ENCODE assay signal across 35 cellular contexts in genomic region chr10:59624951-59625350, GRCh38.
"Had no signal": no experiment of that assay in that cellular context is flagged by ENCODE, and none has a peak within 500 bp of the region (broad histone marks: within the 10 kb centered on the region; RNA-seq: fewer than 3 reads in every experiment).

No MANE protein-coding gene starts in this region.

- H3K9me3 ChIP-seq: MG63 had no signal

- H3K27me3 ChIP-seq: MG63 had no signal

- H3K4me3 ChIP-seq: MG63 had no signal

- H3K36me3 ChIP-seq: MG63 had no signal

- DNase-seq: Kasumi-1, MG63, MM.1S, MV-4-11, NCI-H1048, NCI-H1092, NCI-H1092 treated with DMSO at 0.1 percent for 48 hours, NCI-H1105, NCI-H1105 treated with DMSO at 0.1 percent for 48 hours, NCI-H1417, NCI-H1417 treated with DMSO at 0.1 percent for 48 hours, NCI-H1436, NCI-H1436 treated with DMSO at 0.1 percent for 48 hours, NCI-H146, NCI-H1694, NCI-H1694 treated with DMSO at 0.1 percent for 48 hours, NCI-H187, NCI-H187 treated with DMSO at 0.1 percent for 48 hours, NCI-H1930, NCI-H2029, NCI-H2029 treated with DMSO at 0.1 percent for 48 hours, NCI-H2081, NCI-H2081 treated with DMSO at 0.1 percent for 48 hours, NCI-H2107, NCI-H2171, NCI-H2171 treated with DMSO at 0.1 percent for 48 hours, NCI-H2227 treated with DMSO at 0.1 percent for 48 hours, NCI-H226, NCI-H345, NCI-H446, NCI-H446 treated with DMSO at 0.1 percent for 48 hours, NCI-H510A, NCI-H510A treated with DMSO at 0.1 percent for 48 hours, NCI-H524, NCI-H524 treated with DMSO at 0.1 percent for 48 hours had no signal
